In genomic region chr12:112855375-112855774, GRCh38 we compare ENCODE assay signal across 12 cellular contexts. TPM values are rescaled to one million over a fixed set of nuclear protein-coding genes. Genes with fewer than 3 reads are reported as not detected.
DNase-seq lines count a peak whose midpoint lies in the region; ATAC-seq and TF ChIP-seq lines count a peak whose summit lies in the region.
"Had no signal": no experiment of that assay in that cellular context is flagged by ENCODE, and none has a peak within 500 bp of the region (broad histone marks: within the 10 kb centered on the region; RNA-seq: fewer than 3 reads in every experiment).

No MANE protein-coding gene starts in this region.

- no peak for TF ChIP-seq POLR2A in breast epithelium (IDR thresholded peaks at IDR 0.05)

- no peak overlapping the region for H3K27ac Mint-ChIP-seq in MCF 10A (ENCODE audit: low read depth, unreplicated experiment)
- H3K27ac Mint-ChIP-seq: memory B cell had no signal

- no peaks in the 10 kb centered on the region for H3K4me1 ChIP-seq in breast epithelium
- no peaks in the 10 kb centered on the region for H3K4me1 ChIP-seq in aorta (ENCODE audit: control insufficient read depth in 1 of 2, insufficient read depth in 2 of 2, low read length in 2 of 2)

- 15 to 18% methylated on average over 3 of the region's 3 CpGs for WGBS in aorta, 2 donors

- POLR2A ChIA-PET in MCF 10A (lab: Yijun Ruan, JAX): no interaction called here

- H3K36me3 ChIP-seq in breast epithelium: no peaks in the 10 kb centered on the region
- no peaks in the 10 kb centered on the region for H3K36me3 ChIP-seq in aorta (ENCODE audit: control insufficient read depth in 1 of 2, insufficient read depth in 2 of 2, low read length in 1 of 2)

- intact Hi-C loops in MCF 10A (cut with micrococcal nuclease): no loop called here
- intact Hi-C loops in breast epithelium (cut with DNase I; ENCODE audit: low total_unique reads): no loop called here
- intact Hi-C loops in aorta (cut with DNase I): no loop called here

- H3K9me3 ChIP-seq in breast epithelium (no peaks in the 10 kb centered on the region), aorta (ENCODE audit: control insufficient read depth, low read length) (peaks cover 6% of the 10 kb centered on the region)

- no TSS peak for BruUV-seq in MCF 10A (replicated peaks; lab: Mats Ljungman, UMichigan)

- H3K36me3 Mint-ChIP-seq in MCF 10A (ENCODE audit: insufficient read depth, unreplicated experiment): no peaks in the 10 kb centered on the region
- H3K36me3 Mint-ChIP-seq: memory B cell had no signal

- TF ChIP-seq CTCF in MCF 10A (IDR thresholded peaks at IDR 0.05; ENCODE audit: unreplicated experiment): peak; percentile 39
- no peak for TF ChIP-seq CTCF in breast epithelium (IDR thresholded peaks at IDR 0.05)

- H3K9me3 Mint-ChIP-seq in MCF 10A (ENCODE audit: unreplicated experiment): no peaks in the 10 kb centered on the region
- H3K9me3 Mint-ChIP-seq: memory B cell had no signal

- ATAC-seq in HG03139 (IDR thresholded peaks at IDR 0.05; ENCODE audit: unreplicated experiment) (no peak), aorta (ENCODE audit: low FRiP score) (no peak), GM18861 (IDR thresholded peaks at IDR 0.05; ENCODE audit: unreplicated experiment) (no peak)

- H3K27ac ChIP-seq in breast epithelium: no peak overlapping the region
- no peak overlapping the region for H3K27ac ChIP-seq in aorta (ENCODE audit: low read depth in 1 of 2, low read length in 2 of 2)
- H3K27ac ChIP-seq: epithelial cell of prostate had no signal

- H3K4me1 Mint-ChIP-seq in MCF 10A (ENCODE audit: insufficient read depth, unreplicated experiment): no peaks in the 10 kb centered on the region
- H3K4me1 Mint-ChIP-seq: memory B cell had no signal

- DNase-seq in MCF 10A (ENCODE audit: unreplicated experiment) (peak; percentile 44), breast epithelium (ENCODE audit: low spot score in 2 of 2) (no peak), NCI-H2227 treated with DMSO at 0.1 percent for 48 hours (lab: John Stamatoyannopoulos, UW) (peak; percentile 18), cerebellar nuclear complex (lab: John Stamatoyannopoulos, UW) (peak; percentile 31 to 55), DMS153 (lab: John Stamatoyannopoulos, UW) (no peak), aorta (no peak)
- DNase-seq: activated naive CD4-positive, alpha-beta T cell treated with anti-CD3 and anti-CD28 coated beads, Interleukin-2, amount 50 U/mL, for 16 hours; NCI-H187 had no signal

- no peak overlapping the region for H3K4me3 Mint-ChIP-seq in MCF 10A (ENCODE audit: unreplicated experiment)
- H3K4me3 Mint-ChIP-seq: memory B cell had no signal

- H3K27me3 Mint-ChIP-seq in MCF 10A (ENCODE audit: insufficient read depth, unreplicated experiment): peaks cover 76% of the 10 kb centered on the region

- H3K4me3 ChIP-seq in breast epithelium (no peak overlapping the region), aorta (ENCODE audit: low read length in 2 of 2) (no peak overlapping the region)

- H3K27me3 ChIP-seq in breast epithelium (no peaks in the 10 kb centered on the region), aorta (ENCODE audit: control insufficient read depth in 1 of 2, insufficient read depth in 2 of 2, low read length in 1 of 2) (peaks cover 0 to 5% of the 10 kb centered on the region in 2 donors)

- CTCF ChIA-PET in MCF 10A (lab: Yijun Ruan, JAX): no interaction called here

RNA-seq across cellular contexts. Expression of gene OAS1, which starts 51.4 kb away (rescaled TPM):
- total RNA-seq in MCF 10A (2022) (1.3 and 1.5 TPM in 2 replicates), breast epithelium (10 to 100 TPM; 21.4 to 39.4 (median 23.3) TPM), aorta (10 to 100 TPM; 20.9 to 25.0 TPM)
- polyA plus RNA-seq in aorta: 10 to 100 TPM in 1 of 2 donors, 1 to 10 TPM in 1; 3.8 to 26.0 TPM

Comparison
In these comparisons a context has a peak if more than half of its experiments do, and no peak if none do; other contexts are left out.
1. DNase-seq: peak in MCF 10A (single experiment), NCI-H2227 treated with DMSO at 0.1 percent for 48 hours (single experiment) and cerebellar nuclear complex (2 of 2); none in breast epithelium (0 of 2), DMS153 (single experiment) and aorta (0 of 2).